Comparison of ENCODE assay signal across 15 cellular contexts in the genomic region with DNA sequence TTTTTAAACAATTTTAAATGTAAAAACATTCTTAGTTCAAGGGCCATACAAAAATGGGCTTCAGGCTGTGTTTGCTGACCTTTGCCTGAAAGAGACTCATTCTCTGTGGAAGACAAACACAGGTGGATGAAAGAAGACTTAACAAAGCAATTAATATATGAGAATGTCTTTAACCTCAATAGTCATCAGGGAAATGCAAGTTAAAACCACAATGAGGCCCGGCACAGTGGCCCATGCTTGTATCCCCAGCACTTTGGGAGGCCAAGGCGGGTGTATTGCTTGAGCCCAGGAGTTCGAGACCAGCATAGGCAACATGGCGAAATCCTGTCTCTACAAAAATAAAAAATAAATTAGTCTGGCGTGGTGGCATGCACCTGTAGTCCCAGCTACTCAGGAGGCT.
"Had no signal": no experiment of that assay in that cellular context is flagged by ENCODE, and none has a peak within 500 bp of the region (broad histone marks: within the 10 kb centered on the region; RNA-seq: fewer than 3 reads in every experiment).

No MANE protein-coding gene starts in this region.

- H3K27me3 ChIP-seq: Peyer's patch, SJSA1 had no signal

- H3K27ac ChIP-seq: PC-9, Peyer's patch, SJSA1, SK-N-MC had no signal

- H3K4me3 ChIP-seq: PC-9, Peyer's patch, SJSA1, SK-N-MC had no signal

- H3K36me3 ChIP-seq: Peyer's patch, SJSA1 had no signal

- H3K4me1 ChIP-seq: Peyer's patch, SJSA1 had no signal

- H3K9me3 ChIP-seq: Peyer's patch, SJSA1 had no signal

- DNase-seq: Kasumi-1, KG1, MM.1S, NCI-H1436, NCI-H1930, NCI-H510A treated with DMSO at 0.1 percent for 48 hours, NCI-H526, NCI-H82, OCI-M1, PC-9, Peyer's patch, Right ventricle myocardium superior, SIG-M5 had no signal
